Comparison of ENCODE assay signal across 8 cellular contexts in the genomic region with DNA sequence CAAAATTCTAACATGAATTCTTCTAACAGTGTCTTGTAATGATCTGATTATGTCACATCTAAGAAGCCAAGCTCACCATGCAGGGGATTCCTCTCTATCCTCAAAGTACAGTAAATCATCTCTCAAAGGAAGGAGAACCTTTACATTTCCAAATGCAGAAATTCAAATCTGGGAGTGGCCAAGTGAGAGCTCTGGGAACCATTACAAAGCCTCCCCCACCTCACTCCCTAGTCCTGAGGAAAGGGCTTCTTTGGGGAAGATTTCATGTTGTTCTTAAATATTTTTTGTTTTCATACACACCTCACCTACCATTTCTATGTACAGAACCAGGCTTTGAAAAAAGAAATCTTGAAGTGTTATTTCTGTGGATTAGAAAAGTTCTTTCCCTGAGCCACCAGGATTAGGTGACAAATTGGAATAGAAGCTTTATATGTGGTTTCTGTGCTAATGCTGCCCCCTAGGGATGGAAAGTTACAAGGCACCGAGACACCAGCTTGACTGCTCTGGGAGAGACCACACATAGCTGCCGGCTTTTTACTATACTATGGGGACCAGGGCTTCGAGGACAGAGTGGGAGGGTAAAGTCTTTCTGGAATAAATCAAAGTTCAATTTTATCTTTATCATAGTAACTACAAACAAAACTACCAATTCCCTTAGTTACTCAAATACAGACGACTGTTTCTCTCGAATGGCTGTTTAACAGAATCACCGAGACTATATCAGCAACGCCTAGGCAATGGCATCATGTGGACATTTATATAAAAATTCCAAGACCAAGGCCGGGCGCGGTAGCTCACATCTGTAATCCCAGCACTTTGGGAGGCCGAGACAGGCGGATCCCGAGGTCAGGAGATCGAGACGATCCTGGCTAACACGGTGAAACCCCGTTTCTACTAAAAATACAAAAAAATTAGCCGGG.
A peak's percentile ranks its signal among the peaks of the same experiment; 100 is the strongest.
DNase-seq lines count a peak whose midpoint lies in the region; ATAC-seq, FAIRE-seq and TF ChIP-seq lines count a peak whose summit lies in the region.

No MANE protein-coding gene starts in this region.

- ATAC-seq in activated B cell treated with CpG ODN at 0.5 μM for 24 hours (ENCODE audit: low read depth) (peak; percentile 71), left lung (peak; percentile 90), HG03457 (IDR thresholded peaks at IDR 0.05; ENCODE audit: unreplicated experiment) (no peak)

- H3K27ac ChIP-seq in left lung: no peak overlapping the region

- H3K27me3 Mint-ChIP-seq in activated B cell treated with CpG ODN at 0.5 μM for 24 hours (no peaks in the 10 kb centered on the region), chondrocyte (ENCODE audit: low read depth) (no peaks in the 10 kb centered on the region)

- H3K4me1 ChIP-seq in BE2C (peaks cover 42% of the 10 kb centered on the region), left lung (peaks cover 0 to 64% of the 10 kb centered on the region in 2 donors)

- POLR2A ChIA-PET in activated B cell treated with CpG ODN at 0.5 μM for 24 hours (lab: Charles Lee): interaction anchor here (0.9 to 2.0 kb wide), 8 partner anchors 27 to 170 kb away, joined by 5 to 11 read pairs (median 6); no protein-coding TSS in a partner anchor

- no peak overlapping the region for H3K4me3 Mint-ChIP-seq in activated B cell treated with CpG ODN at 0.5 μM for 24 hours
- H3K4me3 Mint-ChIP-seq in chondrocyte (ENCODE audit: unreplicated experiment): no peak overlapping the region

- intact Hi-C loops in activated B cell treated with CpG ODN at 0.5 μM for 24 hours (cut with micrococcal nuclease): loop anchor here (1.0 kb wide), 2 partner anchors 39 to 171 kb away; no protein-coding TSS in a partner anchor
- intact Hi-C loops in left lung (cut with DNase I): loop anchor here in 1 of 2 donors (5.0 kb wide), 1 partner anchor 37 kb away; no protein-coding TSS in a partner anchor

- TF ChIP-seq CTCF in BE2C (IDR thresholded peaks at IDR 0.05; ENCODE audit: low read depth, low read length) (peak; percentile 93), activated B cell treated with CpG ODN at 0.5 μM for 24 hours (IDR thresholded peaks at IDR 0.05) (no peak), chondrocyte (IDR thresholded peaks at IDR 0.05) (peak; percentile 94), left lung (IDR thresholded peaks at IDR 0.05) (peak; percentile 85 to 86)

- no peak for FAIRE-seq in H54 (lab: Jason Lieb, UNC)

- H3K36me3 Mint-ChIP-seq in activated B cell treated with CpG ODN at 0.5 μM for 24 hours (ENCODE audit: low read depth): peaks cover 33% of the 10 kb centered on the region
- H3K36me3 Mint-ChIP-seq in chondrocyte (ENCODE audit: low read depth): peaks cover 9% of the 10 kb centered on the region

- no peak overlapping the region for H3K4me3 ChIP-seq in BE2C (ENCODE audit: low read depth, low read length)
- no peak overlapping the region for H3K4me3 ChIP-seq in left lung

- H3K27me3 ChIP-seq in BE2C (no peaks in the 10 kb centered on the region), left lung (no peaks in the 10 kb centered on the region)

- H3K9me3 Mint-ChIP-seq in activated B cell treated with CpG ODN at 0.5 μM for 24 hours (no peaks in the 10 kb centered on the region), chondrocyte (ENCODE audit: low read depth) (no peaks in the 10 kb centered on the region)

- CTCF ChIA-PET in activated B cell treated with CpG ODN at 0.5 μM for 24 hours (lab: Charles Lee): interaction anchor here (0.6 to 7.7 kb wide), 32 partner anchors 9 to 301 kb away, joined by 3 to 110 read pairs (median 5); no protein-coding TSS in a partner anchor

- DNase-seq in BE2C (peak; percentile 77), H54 (ENCODE audit: insufficient read length, low spot score) (peak; percentile 85), NCI-H345 (lab: John Stamatoyannopoulos, UW) (peak; percentile 78), activated B cell treated with CpG ODN at 0.5 μM for 24 hours (no peak), chondrocyte (ENCODE audit: low spot score) (peak; percentile 10), left lung (no peak)
- peak; percentile 43 for DNase-seq in stimulated activated CD4-positive, alpha-beta T cell treated with anti-CD3 and anti-CD28 coated beads, Interleukin-4, amount 100 ng/mL, for 1 hour

- TF ChIP-seq POLR2A in H54 (IDR thresholded peaks at IDR 0.05; ENCODE audit: low read depth, low read length): no peak

- peaks cover 28% of the 10 kb centered on the region for H3K4me1 Mint-ChIP-seq in activated B cell treated with CpG ODN at 0.5 μM for 24 hours
- H3K4me1 Mint-ChIP-seq in chondrocyte (ENCODE audit: low read depth): peaks cover 8% of the 10 kb centered on the region

- H3K36me3 ChIP-seq in BE2C (peaks cover 10% of the 10 kb centered on the region), left lung (peaks cover 0 to 13% of the 10 kb centered on the region in 2 donors)

- H3K27ac Mint-ChIP-seq in activated B cell treated with CpG ODN at 0.5 μM for 24 hours: no peak overlapping the region
- H3K27ac Mint-ChIP-seq in chondrocyte (ENCODE audit: unreplicated experiment): peak overlapping the region; percentile 22

- H3K9me3 ChIP-seq in BE2C (no peaks in the 10 kb centered on the region), left lung (no peaks in the 10 kb centered on the region)

Comparison
In these comparisons a context has a peak if more than half of its experiments do, and no peak if none do; other contexts are left out.
1. DNase-seq: peak in BE2C (single experiment), H54 (single experiment), NCI-H345 (single experiment), chondrocyte (single experiment) and stimulated activated CD4-positive, alpha-beta T cell treated with anti-CD3 and anti-CD28 coated beads, Interleukin-4, amount 100 ng/mL, for 1 hour (single experiment); none in activated B cell treated with CpG ODN at 0.5 μM for 24 hours (single experiment) and left lung (0 of 2).